In genomic region chr3:58899159-58899952, GRCh38 we compare ENCODE assay signal across 7 cellular contexts.
DNase-seq lines count a peak whose midpoint lies in the region; ATAC-seq and TF ChIP-seq lines count a peak whose summit lies in the region.

No MANE protein-coding gene starts in this region.

- peaks cover 31% of the 10 kb centered on the region for H3K4me1 Mint-ChIP-seq in T-helper 2 cell treated with Interferon-gamma antibody and Interleukin-4, amounts not matched to agents 5 μg/mL and 100 μg/mL, for 36 hours (ENCODE audit: low read depth)

- no peaks in the 10 kb centered on the region for H3K36me3 Mint-ChIP-seq in T-helper 2 cell treated with Interferon-gamma antibody and Interleukin-4, amounts not matched to agents 5 μg/mL and 100 μg/mL, for 36 hours (ENCODE audit: low read depth)

- peaks cover 23% of the 10 kb centered on the region for H3K9me3 Mint-ChIP-seq in T-helper 2 cell treated with Interferon-gamma antibody and Interleukin-4, amounts not matched to agents 5 μg/mL and 100 μg/mL, for 36 hours

- peak; percentile 78 for DNase-seq in T-helper 2 cell treated with Interferon-gamma antibody and Interleukin-4, amounts not matched to agents 5 μg/mL and 100 μg/mL, for 36 hours (ENCODE audit: low spot score)
- peak; percentile 5 for DNase-seq in fibroblast of mammary gland (ENCODE audit: low read depth)
- peak; percentile 17 for DNase-seq in stimulated activated CD4-positive, alpha-beta T cell treated with anti-CD3 and anti-CD28 coated beads, Interleukin-1b, Interleukin-23, amount 100 ng/mL, for 48 hours
- no peak for DNase-seq in amniotic stem cell (lab: John Stamatoyannopoulos, UW)
- no peak for DNase-seq in NCI-H1105 treated with DMSO at 0.1 percent for 48 hours (lab: John Stamatoyannopoulos, UW)

- ATAC-seq in GM19397 (IDR thresholded peaks at IDR 0.05; ENCODE audit: unreplicated experiment): peak; percentile 83
- ATAC-seq in HG03045 (IDR thresholded peaks at IDR 0.05; ENCODE audit: unreplicated experiment): peak; percentile 82

- H3K4me3 ChIP-seq in fibroblast of mammary gland (ENCODE audit: control insufficient read depth, low read depth, low read length): no peak overlapping the region

- H3K27ac Mint-ChIP-seq in T-helper 2 cell treated with Interferon-gamma antibody and Interleukin-4, amounts not matched to agents 5 μg/mL and 100 μg/mL, for 36 hours: peak overlapping the region; percentile 67

- H3K27me3 Mint-ChIP-seq in T-helper 2 cell treated with Interferon-gamma antibody and Interleukin-4, amounts not matched to agents 5 μg/mL and 100 μg/mL, for 36 hours (ENCODE audit: low read depth): peaks cover 2% of the 10 kb centered on the region

- peak overlapping the region; percentile 35 for H3K4me3 Mint-ChIP-seq in T-helper 2 cell treated with Interferon-gamma antibody and Interleukin-4, amounts not matched to agents 5 μg/mL and 100 μg/mL, for 36 hours

- TF ChIP-seq CTCF in fibroblast of mammary gland (conservative IDR thresholded peaks at IDR 0.05; ENCODE audit: control insufficient read depth, insufficient read depth, low read depth, low read length): no peak

Comparison
In these comparisons a context has a peak if more than half of its experiments do, and no peak if none do; other contexts are left out.
1. DNase-seq: peak in T-helper 2 cell treated with Interferon-gamma antibody and Interleukin-4, amounts not matched to agents 5 μg/mL and 100 μg/mL, for 36 hours (single experiment), fibroblast of mammary gland (single experiment) and stimulated activated CD4-positive, alpha-beta T cell treated with anti-CD3 and anti-CD28 coated beads, Interleukin-1b, Interleukin-23, amount 100 ng/mL, for 48 hours (single experiment); none in amniotic stem cell (single experiment) and NCI-H1105 treated with DMSO at 0.1 percent for 48 hours (single experiment).